Comparison of ENCODE assay signal across 7 cellular contexts in genomic region chr2:85854166-85854509, GRCh38. TPM values are rescaled to one million over a fixed set of nuclear protein-coding genes. Genes with fewer than 3 reads are reported as not detected.
DNase-seq lines count a peak whose midpoint lies in the region; ATAC-seq and TF ChIP-seq lines count a peak whose summit lies in the region.

No MANE protein-coding gene starts in this region.

- H3K9me3 ChIP-seq in spleen: peaks cover 0 to 13% (median 0%) of the 10 kb centered on the region in 8 donors

- 38 to 47% (median 44%) methylated on average over 3 of the region's 3 CpGs for WGBS in spleen, 5 donors

- peaks cover 32 to 74% (median 50%) of the 10 kb centered on the region in 6 donors for H3K4me1 ChIP-seq in spleen

- DNase-seq in spleen (no peak), ecto neural progenitor cell (ENCODE audit: low spot score) (no peak), DMS53 treated with DMSO at 0.1 percent for 48 hours (lab: John Stamatoyannopoulos, UW; ENCODE audit: unreplicated experiment) (no peak)

- H3K27ac ChIP-seq in angular gyrus (ENCODE audit: low read depth, low read length) (peak overlapping the region; percentile 25), spleen (peak overlapping the region; percentile 89 to 96 (median 94))

- no peak for TF ChIP-seq CTCF in spleen (IDR thresholded peaks at IDR 0.05 in 8 of 11, conservative IDR thresholded peaks at IDR 0.05 in 3 of 11)

- intact Hi-C loops in spleen (cut with DNase I; ENCODE audit: low total_unique reads): no loop called here

- peaks cover 0 to 84% (median 23%) of the 10 kb centered on the region in 6 donors for H3K36me3 ChIP-seq in spleen

- ATAC-seq in GM19351 (IDR thresholded peaks at IDR 0.05; ENCODE audit: unreplicated experiment): peak; percentile 12
- peak; percentile 10 for ATAC-seq in HG03045 (IDR thresholded peaks at IDR 0.05; ENCODE audit: unreplicated experiment)
- ATAC-seq in HG02884 (IDR thresholded peaks at IDR 0.05; ENCODE audit: unreplicated experiment): no peak

- no peaks in the 10 kb centered on the region for H3K27me3 ChIP-seq in spleen (replicated peaks in 1 of 7)

- peak overlapping the region in 4 of 8 donors; percentile 3 to 48 (median 13) for H3K4me3 ChIP-seq in spleen

- no peak for TF ChIP-seq POLR2A in spleen (IDR thresholded peaks at IDR 0.05)

RNA-seq across cellular contexts. Expression of gene ST3GAL5, which starts 34.7 kb away (rescaled TPM):
- total RNA-seq in spleen: 100 to 1,000 TPM in 2 of 7 donors, 10 to 100 TPM in 5; 55.8 to 124 (median 74.9) TPM
- 10 to 100 TPM; 18.7 to 41.1 (median 33.8) TPM for polyA plus RNA-seq in spleen
